In the genomic region with DNA sequence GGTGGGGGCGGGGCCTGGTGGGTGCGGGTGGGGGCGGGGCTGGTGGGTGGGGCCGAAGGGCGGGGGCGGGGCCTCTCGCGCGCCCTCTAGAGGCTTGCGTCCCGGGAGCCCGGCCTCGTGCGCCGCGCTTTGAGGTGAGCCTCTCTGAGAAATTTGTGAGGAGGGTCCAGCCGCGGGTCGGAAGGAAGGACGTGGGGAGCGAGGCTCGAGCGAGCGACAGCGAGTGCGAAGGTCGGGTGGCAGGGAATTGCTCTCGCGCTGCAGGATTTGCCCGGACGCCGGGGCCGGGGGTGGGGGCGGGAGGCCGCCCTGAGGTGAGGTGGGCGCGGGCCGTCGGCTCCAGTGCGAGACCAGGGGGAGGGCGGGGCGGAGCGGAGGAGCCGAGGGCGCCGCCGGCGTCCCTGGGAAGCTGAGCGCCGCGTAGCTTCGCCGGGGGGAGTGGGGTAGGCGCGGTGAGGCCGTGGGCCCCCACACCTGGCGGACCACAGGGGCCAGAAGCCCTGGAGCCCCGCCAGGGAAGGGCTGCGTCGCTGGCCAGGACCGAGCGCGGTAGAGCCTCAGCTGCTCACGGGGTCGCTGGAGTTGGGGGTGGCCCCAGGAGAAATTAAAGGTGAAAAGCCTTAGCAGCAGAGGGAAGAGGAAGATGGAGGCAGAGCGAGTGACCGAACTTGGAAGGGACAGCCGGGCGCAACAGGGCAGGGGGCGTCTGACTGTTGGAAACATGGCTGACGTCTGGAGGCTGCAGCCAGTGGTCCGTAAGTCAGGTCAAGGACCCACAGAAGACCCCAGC, we compare ENCODE assay signal across 8 cellular contexts. TPM values are rescaled to one million over a fixed set of nuclear protein-coding genes. Genes with fewer than 3 reads are reported as not detected.
DNase-seq lines count a peak whose midpoint lies in the region; ATAC-seq and TF ChIP-seq lines count a peak whose summit lies in the region.

No MANE protein-coding gene starts in this region.

- H3K4me3 ChIP-seq in Caco-2 (ENCODE audit: low read depth, low read length): peak overlapping the region; percentile 93
- H3K4me3 ChIP-seq in effector memory CD4-positive, alpha-beta T cell (ENCODE audit: insufficient read depth, low read depth, low read length, poor library complexity, severe bottlenecking): peak overlapping the region; percentile 67
- peak overlapping the region; percentile 33 to 78 for H3K4me3 ChIP-seq in muscle layer of duodenum (ENCODE audit: low read depth in 1 of 2, low read length in 2 of 2)

- CTCF ChIA-PET in Caco-2 (lab: Charles Lee): interaction anchor here (0.6 to 1.0 kb wide), 2 partner anchors 13 to 96 kb away, joined by 4 to 5 read pairs; no protein-coding TSS in a partner anchor

- POLR2A ChIA-PET in Caco-2 (lab: Charles Lee): interaction anchor here (0.6 kb wide), 1 partner anchor 94 kb away, joined by 3 read pairs; no protein-coding TSS in a partner anchor

- H3K27me3 Mint-ChIP-seq in Caco-2 (ENCODE audit: insufficient read depth, unreplicated experiment): no peaks in the 10 kb centered on the region

- H3K9me3 Mint-ChIP-seq in Caco-2 (ENCODE audit: unreplicated experiment): no peaks in the 10 kb centered on the region

- H3K27me3 ChIP-seq in Caco-2 (replicated peaks; ENCODE audit: control insufficient read depth, insufficient read depth, low read length) (no peaks in the 10 kb centered on the region), muscle layer of duodenum (ENCODE audit: low read depth, low read length) (no peaks in the 10 kb centered on the region)
- no peaks in the 10 kb centered on the region for H3K27me3 ChIP-seq in effector memory CD4-positive, alpha-beta T cell (replicated peaks; ENCODE audit: control insufficient read depth, insufficient read depth, low read length, poor library complexity, severe bottlenecking)

- intact Hi-C loops in Caco-2 (cut with micrococcal nuclease; ENCODE audit: unreplicated experiment): loop anchor here (5.0 to 10.0 kb wide), 2 partner anchors 85 to 93 kb away; partner anchors contain the start of genes C21orf58 and PCNT

- peak overlapping the region; percentile 47 for H3K27ac ChIP-seq in effector memory CD4-positive, alpha-beta T cell (ENCODE audit: insufficient read depth, low read length, poor library complexity, severe bottlenecking)
- no peak overlapping the region for H3K27ac ChIP-seq in muscle layer of duodenum (ENCODE audit: low read length)

- peak; percentile 44 to 71 for TF ChIP-seq CTCF in Caco-2 (IDR thresholded peaks at IDR 0.05; ENCODE audit: insufficient read depth in 1 of 2, low read depth in 1 of 2, low read length in 1 of 2, severe bottlenecking in 1 of 2, unreplicated experiment in 1 of 2)

- H3K9me3 ChIP-seq in Caco-2 (no peaks in the 10 kb centered on the region), muscle layer of duodenum (ENCODE audit: control insufficient read depth in 1 of 2, low read length in 2 of 2) (no peaks in the 10 kb centered on the region)
- no peaks in the 10 kb centered on the region for H3K9me3 ChIP-seq in effector memory CD4-positive, alpha-beta T cell (ENCODE audit: control insufficient read depth, low read length)

- H3K27ac Mint-ChIP-seq in Caco-2 (ENCODE audit: unreplicated experiment): peak overlapping the region; percentile 99

- DNase-seq in Caco-2 (peak in 1 of 2 experiments; percentile 68), Ammon's horn (ENCODE audit: low spot score) (no peak), dermis blood vessel endothelial cell (no peak)
- DNase-seq in effector memory CD4-positive, alpha-beta T cell: no peak

- H3K4me3 Mint-ChIP-seq in Caco-2 (ENCODE audit: unreplicated experiment): peak overlapping the region; percentile 93

- peaks cover 28% of the 10 kb centered on the region for H3K4me1 Mint-ChIP-seq in Caco-2 (ENCODE audit: low read depth, unreplicated experiment)

- H3K36me3 ChIP-seq in Caco-2 (ENCODE audit: control insufficient read depth, insufficient read depth, low read length) (no peaks in the 10 kb centered on the region), muscle layer of duodenum (ENCODE audit: control insufficient read depth in 1 of 2, insufficient read depth in 2 of 2, low read length in 2 of 2) (peaks cover 6 to 9% of the 10 kb centered on the region in 2 donors)
- peaks cover under 1% of the 10 kb centered on the region for H3K36me3 ChIP-seq in effector memory CD4-positive, alpha-beta T cell (ENCODE audit: control insufficient read depth, insufficient read depth, low read length)

- H3K36me3 Mint-ChIP-seq in Caco-2 (ENCODE audit: insufficient read depth, unreplicated experiment): peaks cover 73% of the 10 kb centered on the region

- H3K4me1 ChIP-seq in Caco-2 (peaks cover 31% of the 10 kb centered on the region), muscle layer of duodenum (ENCODE audit: control insufficient read depth in 1 of 2, insufficient read depth in 2 of 2, low read length in 2 of 2) (peaks cover 17 to 26% of the 10 kb centered on the region in 2 donors)
- peaks cover 19% of the 10 kb centered on the region for H3K4me1 ChIP-seq in effector memory CD4-positive, alpha-beta T cell (ENCODE audit: control insufficient read depth, insufficient read depth, low read length, poor library complexity, severe bottlenecking)

- peak; percentile 24 for TF ChIP-seq POLR2A in GM19193 (IDR thresholded peaks at IDR 0.05; ENCODE audit: extremely low read depth, insufficient read depth, insufficient read length)
- peak; percentile 56 for TF ChIP-seq POLR2A in Raji (IDR thresholded peaks at IDR 0.05; ENCODE audit: insufficient read depth, low read depth, low read length)

- ATAC-seq in HG03439 (IDR thresholded peaks at IDR 0.05; ENCODE audit: unreplicated experiment): peak; percentile 31

- BruUV-seq in Caco-2 (replicated peaks; lab: Mats Ljungman, UMichigan): no TSS peak

RNA-seq across cellular contexts. Expression of gene LSS, which starts 0.8 kb away (rescaled TPM):
- total RNA-seq in Caco-2 (2022): 121 and 127 TPM in 2 replicates
- 85.3 and 134 TPM in 2 replicates for total RNA-seq in dermis blood vessel endothelial cell

RNA-seq across cellular contexts. Expression of gene SPATC1L, which starts 45.1 kb away (rescaled TPM):
- total RNA-seq in Caco-2 (2022): 3.1 and 4.6 TPM in 2 replicates
- 6.1 and 9.4 TPM in 2 replicates for total RNA-seq in dermis blood vessel endothelial cell

RNA-seq across cellular contexts. Expression of gene MCM3AP, which starts 56.1 kb away (rescaled TPM):
- total RNA-seq in Caco-2 (2022) (88.1 and 102 TPM in 2 replicates), dermis blood vessel endothelial cell (97.7 and 121 TPM in 2 replicates)

RNA-seq across cellular contexts. Expression of gene YBEY, which starts 56.8 kb away (rescaled TPM):
- total RNA-seq in Caco-2 (2022) (10.6 and 11.5 TPM in 2 replicates), dermis blood vessel endothelial cell (10.6 and 12.9 TPM in 2 replicates)
